Comparison of ENCODE assay signal across 17 cellular contexts in the genomic region with DNA sequence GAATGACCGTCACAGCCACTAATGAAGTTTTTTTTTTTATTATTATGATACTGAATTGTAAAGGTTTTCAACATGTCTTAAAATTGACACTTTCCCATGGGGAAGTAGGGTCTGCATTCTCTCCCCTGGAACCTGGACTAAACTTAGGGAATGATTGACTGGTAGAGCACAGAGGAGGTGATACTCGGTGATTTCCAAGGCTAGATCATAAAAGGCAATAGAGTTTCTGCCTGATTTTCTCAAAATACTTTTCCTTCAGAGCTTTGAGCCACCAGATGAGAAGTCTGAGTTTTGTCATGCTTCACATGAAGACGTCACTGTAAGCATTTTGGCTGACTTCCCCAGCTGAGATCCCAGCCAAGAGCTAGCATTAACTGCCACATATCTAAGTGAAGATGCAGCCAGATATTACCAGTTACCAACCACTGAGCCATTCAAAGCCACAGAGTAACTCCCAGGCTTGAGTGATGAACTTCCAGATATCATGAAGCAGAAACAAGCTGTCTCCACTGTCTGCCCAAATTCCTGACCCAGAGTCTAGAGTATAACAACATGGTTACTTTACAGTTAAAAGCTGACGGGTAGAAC.
DNase-seq lines count a peak whose midpoint lies in the region; ATAC-seq and TF ChIP-seq lines count a peak whose summit lies in the region.
"Had no signal": no experiment of that assay in that cellular context is flagged by ENCODE, and none has a peak within 500 bp of the region (broad histone marks: within the 10 kb centered on the region; RNA-seq: fewer than 3 reads in every experiment).

No MANE protein-coding gene starts in this region.

- H3K9ac ChIP-seq in SK-N-MC (ENCODE audit: insufficient read length) (peak overlapping the region; percentile 11), mesendoderm (ENCODE audit: low read length) (no peak overlapping the region)
- H3K9ac ChIP-seq: BLaER1 had no signal

- no peaks in the 10 kb centered on the region for H3K79me2 ChIP-seq in mesendoderm (ENCODE audit: control insufficient read depth, insufficient read depth, low read length)

- peaks cover 5% of the 10 kb centered on the region for H3K4me1 ChIP-seq in mesendoderm (ENCODE audit: control insufficient read depth, low read depth, low read length)
- H3K4me1 ChIP-seq: BLaER1, gastrocnemius medialis, Peyer's patch had no signal

- DNase-seq in AG20443 (ENCODE audit: low spot score) (peak; percentile 58), SK-N-MC (ENCODE audit: low read depth, low spot score) (no peak), fibroblast of mammary gland (ENCODE audit: low read depth) (peak; percentile 65), mesendoderm (peak; percentile 42), dermis blood vessel endothelial cell (no peak)
- DNase-seq in activated CD4-positive, alpha-beta T cell treated with anti-CD3 and anti-CD28 coated beads, Interleukin-2, amount 50 U/mL, for 4 hours: no peak
- DNase-seq: activated naive CD4-positive, alpha-beta T cell treated with anti-CD3 and anti-CD28 coated beads for 36 hours; cortex of kidney; gastrocnemius medialis; GDM1; stimulated activated CD4-positive, alpha-beta T cell treated with anti-CD3 and anti-CD28 coated beads, Interleukin-2, amount 100 ng/mL, for 24 hours; T-helper 9 cell had no signal

- no peak for TF ChIP-seq CTCF in fibroblast of mammary gland (conservative IDR thresholded peaks at IDR 0.05; ENCODE audit: control insufficient read depth, insufficient read depth, low read depth, low read length)

- H2BK15ac ChIP-seq in mesendoderm (replicated peaks; ENCODE audit: low read depth): no peak overlapping the region

- no peak overlapping the region for H4K8ac ChIP-seq in mesendoderm (ENCODE audit: low read depth, low read length)

- H3K4me2 ChIP-seq in mesendoderm (ENCODE audit: low read length): no peak overlapping the region
- H3K4me2 ChIP-seq: BLaER1 had no signal

- no peak for ATAC-seq in GM18498 (IDR thresholded peaks at IDR 0.05; ENCODE audit: unreplicated experiment)
- no peak for ATAC-seq in GM21381 (IDR thresholded peaks at IDR 0.05; ENCODE audit: unreplicated experiment)
- ATAC-seq: gastrocnemius medialis; stimulated activated effector memory CD8-positive, alpha-beta T cell treated with anti-CD3 and anti-CD28 coated beads, Interleukin-12 subunit alpha, Interleukin-12 subunit beta, amount 100 ng/mL, for 72 hours had no signal

- H2BK120ac ChIP-seq in mesendoderm (ENCODE audit: low read depth, low read length): no peak overlapping the region

- no peak overlapping the region for H2AK5ac ChIP-seq in mesendoderm (ENCODE audit: low read length)

- H3K4me3 ChIP-seq in SK-N-MC (peak overlapping the region; percentile 49; the same call in 1 of the 2 replicates), fibroblast of mammary gland (ENCODE audit: control insufficient read depth, low read depth, low read length) (no peak overlapping the region), mesendoderm (ENCODE audit: low read length) (no peak overlapping the region)
- H3K4me3 ChIP-seq: BLaER1, gastrocnemius medialis, Peyer's patch had no signal

- no peak overlapping the region for H3K18ac ChIP-seq in mesendoderm (ENCODE audit: low read length)

- no peak overlapping the region for H3K4ac ChIP-seq in mesendoderm (ENCODE audit: low read depth, low read length)

- H3K79me1 ChIP-seq in mesendoderm (ENCODE audit: low read length): no peaks in the 10 kb centered on the region

- H3K27ac ChIP-seq in SK-N-MC (peak overlapping the region; percentile 80), mesendoderm (ENCODE audit: low read depth, low read length) (no peak overlapping the region)
- H3K27ac ChIP-seq: BLaER1, gastrocnemius medialis, Peyer's patch had no signal

- no peak overlapping the region for H4K5ac ChIP-seq in mesendoderm (ENCODE audit: low read length)

- no peaks in the 10 kb centered on the region for H3K27me3 ChIP-seq in mesendoderm (ENCODE audit: insufficient read depth, low read length, poor library complexity)
- H3K27me3 ChIP-seq: BLaER1, gastrocnemius medialis, Peyer's patch had no signal

- H3K9me3 ChIP-seq in SK-N-MC (ENCODE audit: low read depth, low read length): no peaks in the 10 kb centered on the region; the same call in 1 of the 2 replicates
- H3K9me3 ChIP-seq: BLaER1, gastrocnemius medialis, Peyer's patch had no signal

- no peak overlapping the region for H2BK5ac ChIP-seq in mesendoderm (ENCODE audit: low read length)

- WGBS in mesendoderm (ENCODE audit: extremely low coverage, insufficient coverage, low lambda C conversion rate): no CpG with 5 or more reads among the region's 4 CpGs

- no peak overlapping the region for H3K23ac ChIP-seq in mesendoderm (ENCODE audit: low read length)

- H3K36me3 ChIP-seq in SK-N-MC (ENCODE audit: insufficient read depth, low read length) (peaks cover 19% of the 10 kb centered on the region), mesendoderm (ENCODE audit: control insufficient read depth, insufficient read depth, low read length) (no peaks in the 10 kb centered on the region)
- H3K36me3 ChIP-seq: BLaER1, gastrocnemius medialis, Peyer's patch had no signal

- no peak overlapping the region for H3K56ac ChIP-seq in mesendoderm (ENCODE audit: low read length)

Comparison
In these comparisons a context has a peak if more than half of its experiments do, and no peak if none do; other contexts are left out.
1. DNase-seq: peak in AG20443 (single experiment), fibroblast of mammary gland (single experiment) and mesendoderm (single experiment); none in SK-N-MC (single experiment), dermis blood vessel endothelial cell (single experiment) and activated CD4-positive, alpha-beta T cell treated with anti-CD3 and anti-CD28 coated beads, Interleukin-2, amount 50 U/mL, for 4 hours (0 of 2).